Comparison of ENCODE assay signal across 1 cellular context in genomic region chr5:172886396-172886932, GRCh38.
TF ChIP-seq lines count a peak whose summit lies in the region.

No MANE protein-coding gene starts in this region.

TF ChIP-seq in SK-N-SH, 30 proteins besides CTCF, POLR2A, EP300 and RAD21:
- TF ChIP-seq REST (IDR thresholded peaks at IDR 0.05; ENCODE audit: low read depth, low read length), result no peak
- no peak for TF ChIP-seq MEF2A (IDR thresholded peaks at IDR 0.05; ENCODE audit: borderline replicate concordance, low read depth)
- no peak for TF ChIP-seq FOXJ3 (CRISPR knock-in tag; IDR thresholded peaks at IDR 0.05)
- TF ChIP-seq USF2 (IDR thresholded peaks at IDR 0.05; ENCODE audit: borderline replicate concordance, low read depth, low read length), result no peak
- TF ChIP-seq NFIC (IDR thresholded peaks at IDR 0.05; ENCODE audit: borderline replicate concordance), result no peak
- no peak for TF ChIP-seq SMC3 (IDR thresholded peaks at IDR 0.05; ENCODE audit: low read depth, low read length)
- TF ChIP-seq POLR2AphosphoS5 (IDR thresholded peaks at IDR 0.05; ENCODE audit: low read depth, low read length), result no peak
- no peak for TF ChIP-seq NRF1 (IDR thresholded peaks at IDR 0.05; ENCODE audit: low read depth, low read length)
- TF ChIP-seq JUND (IDR thresholded peaks at IDR 0.05), result no peak
- no peak for TF ChIP-seq MXI1 (IDR thresholded peaks at IDR 0.05; ENCODE audit: low read depth, low read length)
- TF ChIP-seq YY1 (IDR thresholded peaks at IDR 0.05; ENCODE audit: low read depth), result no peak
- no peak for TF ChIP-seq FOXM1 (IDR thresholded peaks at IDR 0.05; ENCODE audit: low read depth)
- TF ChIP-seq PBX3 (IDR thresholded peaks at IDR 0.05), result no peak
- TF ChIP-seq GATA2 (CRISPR knock-in tag; IDR thresholded peaks at IDR 0.05), result no peak
- TF ChIP-seq TAF1 (IDR thresholded peaks at IDR 0.05; ENCODE audit: borderline replicate concordance, low read depth, low read length), result no peak
- TF ChIP-seq ELF1 (IDR thresholded peaks at IDR 0.05), result no peak
- TF ChIP-seq FOSL2 (IDR thresholded peaks at IDR 0.05; ENCODE audit: borderline replicate concordance, low read depth), result no peak
- TF ChIP-seq CHD2 (IDR thresholded peaks at IDR 0.05; ENCODE audit: low read length, partially characterized antibody), result no peak
- no peak for TF ChIP-seq RXRA (IDR thresholded peaks at IDR 0.05; ENCODE audit: borderline replicate concordance, low read depth)
